In genomic region chr3:48232734-48233133, GRCh38 we compare ENCODE assay signal across 8 cellular contexts. TPM values are rescaled to one million over a fixed set of nuclear protein-coding genes. Genes with fewer than 3 reads are reported as not detected.
DNase-seq lines count a peak whose midpoint lies in the region; ATAC-seq and TF ChIP-seq lines count a peak whose summit lies in the region.

No MANE protein-coding gene starts in this region.

- H3K9me3 ChIP-seq in HEK293 (ENCODE audit: control insufficient read depth, insufficient read depth, low read depth, low read length) = no peaks in the 10 kb centered on the region

- peaks cover 4% of the 10 kb centered on the region; the same call in 1 of the 2 replicates for H3K27me3 Mint-ChIP-seq in WTC11 (ENCODE audit: low read depth)

- H3K4me1 Mint-ChIP-seq in WTC11 = peaks cover 15% of the 10 kb centered on the region

- H3K36me3 Mint-ChIP-seq in WTC11 = peaks cover 14% of the 10 kb centered on the region

- H3K27ac ChIP-seq in HEK293 (ENCODE audit: extremely low read depth, low read depth, low read length) (no peak overlapping the region), caudate nucleus (ENCODE audit: low read depth, low read length) (no peak overlapping the region)

- TF ChIP-seq CTCF in HEK293 (tag by site-specific recombination; IDR thresholded peaks at IDR 0.05) = peak; percentile 84
- peak; percentile 32; the same call in 1 of the 2 replicates for TF ChIP-seq CTCF in WTC11 (IDR thresholded peaks at IDR 0.05)

- CTCF ChIA-PET in HEK293 (lab: Yijun Ruan, JAX) = interaction anchor here (0.6 to 1.9 kb wide), 9 partner anchors 9 to 319 kb away, joined by 3 to 6 read pairs (median 3); partner anchors contain the start of gene CAMP
- CTCF ChIA-PET in WTC11 (lab: Charles Lee) = interaction anchor here (1.3 to 4.0 kb wide), 3 partner anchors 9 to 203 kb away, joined by 3 to 30 read pairs (median 11); no protein-coding TSS in a partner anchor

- peak; percentile 31 for DNase-seq in DMS53 treated with DMSO at 0.1 percent for 48 hours (lab: John Stamatoyannopoulos, UW; ENCODE audit: unreplicated experiment)
- DNase-seq in NCI-H2171 (lab: John Stamatoyannopoulos, UW) = peak; percentile 15
- DNase-seq in WTC11 (ENCODE audit: low spot score) = peak; percentile 86
- DNase-seq in caudate nucleus (lab: John Stamatoyannopoulos, UW) = peak in 58 of 61 donors; percentile 9 to 89 (median 57)
- DNase-seq in left lobe of liver (ENCODE audit: low spot score) = no peak
- DNase-seq in stimulated activated CD4-positive, alpha-beta T cell treated with anti-CD3 and anti-CD28 coated beads, Interleukin-4, amount 100 ng/mL, for 24 hours = peak; percentile 69

- ATAC-seq in WTC11 (peak; percentile 99), left lobe of liver (peak; percentile 79), GM18858 (IDR thresholded peaks at IDR 0.05; ENCODE audit: unreplicated experiment) (no peak)

- H3K4me3 ChIP-seq in HEK293 (ENCODE audit: low read depth, low read length) = no peak overlapping the region

- H3K27ac Mint-ChIP-seq in WTC11 = 0 out of 2 replicates have a peak overlapping the region, but pooled peaks have one; percentile 16

- H3K9me3 Mint-ChIP-seq in WTC11 = peaks cover 18% of the 10 kb centered on the region

- no peak overlapping the region for H3K4me3 Mint-ChIP-seq in WTC11

- POLR2A ChIA-PET in HEK293 (lab: Yijun Ruan, JAX) (no interaction called here), WTC11 (lab: Charles Lee) (no interaction called here)

- no peaks in the 10 kb centered on the region for H3K4me1 ChIP-seq in HEK293 (ENCODE audit: control insufficient read depth, insufficient read depth, low read length)

- no peaks in the 10 kb centered on the region for H3K36me3 ChIP-seq in HEK293 (ENCODE audit: control insufficient read depth in 2 of 2, insufficient read depth in 1 of 2, low read length in 2 of 2)

TF ChIP-seq in HEK293, 187 proteins besides CTCF, POLR2A, EP300 and RAD21 (continues in another document):
- no peak for TF ChIP-seq ZNF621 (tag by site-specific recombination; IDR thresholded peaks at IDR 0.05)
- no peak for TF ChIP-seq ZBTB20 (tag by site-specific recombination; IDR thresholded peaks at IDR 0.05)
- TF ChIP-seq IKZF3 (tag by site-specific recombination; IDR thresholded peaks at IDR 0.05) = no peak
- no peak for TF ChIP-seq ZNF146 (tag by site-specific recombination; IDR thresholded peaks at IDR 0.05)
- TF ChIP-seq ZNF112 (tag by site-specific recombination; IDR thresholded peaks at IDR 0.05) = no peak
- TF ChIP-seq ZBTB48 (tag by site-specific recombination; IDR thresholded peaks at IDR 0.05) = no peak
- no peak for TF ChIP-seq ZNF311 (tag by site-specific recombination; IDR thresholded peaks at IDR 0.05; ENCODE audit: borderline replicate concordance)
- TF ChIP-seq ZNF660 (tag by site-specific recombination; IDR thresholded peaks at IDR 0.05) = peak; percentile 22; the same call in 1 of the 2 replicates
- TF ChIP-seq, protein P1, sequence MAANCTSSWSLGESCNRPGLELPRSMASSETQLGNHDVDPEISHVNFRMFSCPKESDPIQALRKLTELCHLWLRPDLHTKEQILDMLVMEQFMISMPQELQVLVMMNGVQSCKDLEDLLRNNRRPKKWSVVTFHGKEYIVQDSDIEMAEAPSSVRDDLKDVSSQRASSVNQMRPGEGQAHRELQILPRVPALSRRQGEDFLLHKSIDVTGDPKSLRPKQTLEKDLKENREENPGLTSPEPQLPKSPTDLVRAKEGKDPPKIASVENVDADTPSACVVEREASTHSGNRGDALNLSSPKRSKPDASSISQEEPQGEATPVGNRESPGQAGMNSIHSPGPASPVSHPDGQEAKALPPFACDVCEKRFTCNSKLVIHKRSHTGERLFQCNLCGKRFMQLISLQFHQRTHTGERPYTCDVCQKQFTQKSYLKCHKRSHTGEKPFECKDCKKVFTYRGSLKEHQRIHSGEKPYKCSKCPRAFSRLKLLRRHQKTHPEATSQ (tag by site-specific recombination; IDR thresholded peaks at IDR 0.05) = no peak
- no peak for TF ChIP-seq ZNF132 (tag by site-specific recombination; IDR thresholded peaks at IDR 0.05; ENCODE audit: borderline replicate concordance)
- no peak for TF ChIP-seq ZNF658 (tag by site-specific recombination; IDR thresholded peaks at IDR 0.05)
- no peak for TF ChIP-seq KLF17 (tag by site-specific recombination; IDR thresholded peaks at IDR 0.05)
- TF ChIP-seq ZNF324 (tag by site-specific recombination; IDR thresholded peaks at IDR 0.05) = 0 out of 2 replicates have a peak, but pooled peaks have one; percentile 24
- no peak for TF ChIP-seq ZNF157 (tag by site-specific recombination; IDR thresholded peaks at IDR 0.05)
- TF ChIP-seq ZNF830 (tag by site-specific recombination; IDR thresholded peaks at IDR 0.05; ENCODE audit: low read depth) = no peak
- TF ChIP-seq ZNF580 (tag by site-specific recombination; IDR thresholded peaks at IDR 0.05) = no peak
- TF ChIP-seq ZNF202 (tag by site-specific recombination; IDR thresholded peaks at IDR 0.05; ENCODE audit: borderline replicate concordance) = no peak
- no peak for TF ChIP-seq ZNF19 (tag by site-specific recombination; IDR thresholded peaks at IDR 0.05; ENCODE audit: low read depth)
- no peak for TF ChIP-seq ZNF707 (tag by site-specific recombination; IDR thresholded peaks at IDR 0.05)

TF ChIP-seq in WTC11, 78 proteins besides CTCF, POLR2A, EP300 and RAD21:
- TF ChIP-seq, protein P2, sequence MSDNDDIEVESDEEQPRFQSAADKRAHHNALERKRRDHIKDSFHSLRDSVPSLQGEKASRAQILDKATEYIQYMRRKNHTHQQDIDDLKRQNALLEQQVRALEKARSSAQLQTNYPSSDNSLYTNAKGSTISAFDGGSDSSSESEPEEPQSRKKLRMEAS (CRISPR knock-in tag; IDR thresholded peaks at IDR 0.05) = peak; percentile 57; the same call in 1 of the 2 replicates
- TF ChIP-seq ETV6 (CRISPR knock-in tag; IDR thresholded peaks at IDR 0.05) (peak; percentile 44; the same call in 1 of the 2 replicates), ESRRA (CRISPR knock-in tag; IDR thresholded peaks at IDR 0.05; ENCODE audit: borderline replicate concordance) (no peak)
TF ChIP-seq in WTC11: peak in this region for 2.

RNA-seq across cellular contexts. Expression of gene ZNF589, which starts 8.2 kb away (rescaled TPM):
- total RNA-seq in WTC11 (2021) = 96.1 to 104 TPM (median 102 TPM) in 3 replicates
- 2.2 TPM for total RNA-seq in left lobe of liver

RNA-seq across cellular contexts. Expression of gene CAMP, which starts 9.4 kb away (rescaled TPM):
- total RNA-seq in WTC11 (2021) = not detected in 3 replicates
- 0.40 TPM for total RNA-seq in left lobe of liver

RNA-seq across cellular contexts. Expression of gene CDC25A, which starts 44.5 kb away (rescaled TPM):
- total RNA-seq in WTC11 (2021) (52.4 to 57.6 TPM (median 54.7 TPM) in 3 replicates), left lobe of liver (0.58 TPM)

Comparison
In these comparisons a context has a peak if more than half of its experiments do, and no peak if none do; other contexts are left out.
1. RNA of gene ZNF589, which starts 8.2 kb away (total RNA-seq): 96.1 to 104 TPM in WTC11; 2.2 TPM in left lobe of liver (single experiment); every median in the first group is over 10 times any median in the second.
2. RNA of gene CDC25A, which starts 44.5 kb away (total RNA-seq): 52.4 to 57.6 TPM in WTC11; 0.58 TPM in left lobe of liver (single experiment); every median in the first group is over 10 times any median in the second.